13 cellular contexts compared by ENCODE assay signal in genomic region chr7:963236-964078, GRCh38. TPM values are rescaled to one million over a fixed set of nuclear protein-coding genes. Genes with fewer than 3 reads are reported as not detected.
DNase-seq lines count a peak whose midpoint lies in the region; ATAC-seq, FAIRE-seq and TF ChIP-seq lines count a peak whose summit lies in the region.
"Had no signal": no experiment of that assay in that cellular context is flagged by ENCODE, and none has a peak within 500 bp of the region (broad histone marks: within the 10 kb centered on the region; RNA-seq: fewer than 3 reads in every experiment).

No MANE protein-coding gene starts in this region.

- H4K20me1 ChIP-seq in H1 (replicated peaks in 1 of 2; ENCODE audit: control insufficient read depth in 1 of 2, insufficient read depth in 2 of 2, low read length in 2 of 2): peaks cover 4 to 12% of the 10 kb centered on the region in 2 experiments

- no peaks in the 10 kb centered on the region for H3K79me1 ChIP-seq in H1 (ENCODE audit: low read depth, low read length)

- no peak overlapping the region for H2AK5ac ChIP-seq in H1 (ENCODE audit: low read depth, low read length)

- no peak overlapping the region for H2AFZ ChIP-seq in H1 (ENCODE audit: low read length)
- H2AFZ ChIP-seq: GM23248 had no signal

- H3K4me3 ChIP-seq in H1 (ENCODE audit: extremely low read depth in 1 of 4, insufficient read depth in 2 of 4, low read depth in 3 of 4, low read length in 4 of 4): no peak overlapping the region
- H3K4me3 ChIP-seq: adrenal gland, GM23248 had no signal

- no peak for TF ChIP-seq EP300 in H1 (IDR thresholded peaks at IDR 0.05; ENCODE audit: borderline replicate concordance in 1 of 2, low read depth in 2 of 2, low read length in 2 of 2)

- H4K91ac ChIP-seq in H1 (replicated peaks; ENCODE audit: insufficient read length, low read length): no peak overlapping the region

- WGBS in H1 (ENCODE audit: extremely low coverage in 1 of 2, insufficient coverage in 1 of 2, insufficient read length in 1 of 2, insufficient replicate concordance in 2 of 2, low coverage in 1 of 2, low lambda C conversion rate in 2 of 2, missing lambda C conversion rate in 1 of 2), 2 experiments: 79% methylated on average over 28 of the region's 37 CpGs; no CpG with 5 or more reads in 1 of the 2 experiments

- H3K23ac ChIP-seq in H1 (ENCODE audit: insufficient read length): no peak overlapping the region

- no peak overlapping the region for H2BK5ac ChIP-seq in H1 (ENCODE audit: low read depth, low read length)

- no peak overlapping the region for H2BK15ac ChIP-seq in H1 (ENCODE audit: low read length)

- CTCF ChIA-PET in H1 (lab: Charles Lee; ENCODE audit: partially characterized antibody): interaction anchor here (0.7 to 1.2 kb wide), 3 partner anchors 11 to 54 kb away, joined by 3 to 6 read pairs (median 5); no protein-coding TSS in a partner anchor

- peak overlapping the region; percentile 11 for H4K8ac ChIP-seq in H1 (ENCODE audit: extremely low read depth, insufficient read depth, low read length)

- intact Hi-C loops in posterior vena cava (cut with DNase I): no loop called here

- H3K9me3 ChIP-seq in H1 (ENCODE audit: insufficient read depth in 2 of 2, low read depth in 1 of 2, low read length in 1 of 2): no peaks in the 10 kb centered on the region; a peak in 1 of 4 replicates
- H3K9me3 ChIP-seq: adrenal gland had no signal

- H3K4ac ChIP-seq in H1 (replicated peaks; ENCODE audit: insufficient read length, low read depth, low read length): no peak overlapping the region

- no peak; a peak in 1 of 4 replicates for TF ChIP-seq RAD21 in H1 (IDR thresholded peaks at IDR 0.05 in 1 of 2, conservative IDR thresholded peaks at IDR 0.05 in 1 of 2; ENCODE audit: low read depth in 2 of 2, low read length in 2 of 2)

- peaks cover 0 to 17% (median 11%) of the 10 kb centered on the region in 4 experiments; a peak in 6 of 8 replicates for H3K36me3 ChIP-seq in H1 (ENCODE audit: control insufficient read depth in 2 of 4, insufficient read depth in 4 of 4, low read length in 3 of 4)

- ATAC-seq in GM21717 (IDR thresholded peaks at IDR 0.05; ENCODE audit: unreplicated experiment): no peak

- POLR2A ChIA-PET in H1 (lab: Charles Lee; ENCODE audit: partially characterized antibody): interaction anchor here (0.6 to 1.5 kb wide), 3 partner anchors 9 to 488 kb away, joined by 5 to 6 read pairs (median 6); partner anchors contain the start of gene COX19

- no peak overlapping the region for H2BK120ac ChIP-seq in H1 (replicated peaks; ENCODE audit: low read depth, low read length)

- no peaks in the 10 kb centered on the region for H3K79me2 ChIP-seq in H1 (ENCODE audit: control insufficient read depth in 1 of 2, insufficient read depth in 2 of 2, low read length in 2 of 2)

- H2BK20ac ChIP-seq in H1 (ENCODE audit: low read length): no peak overlapping the region

- FAIRE-seq in H1 (lab: Jason Lieb, UNC): no peak

- no peaks in the 10 kb centered on the region for H3K23me2 ChIP-seq in H1 (ENCODE audit: low read depth, low read length)

- H3K56ac ChIP-seq in H1 (replicated peaks; ENCODE audit: insufficient read length, low read depth, low read length): no peak overlapping the region

- H4K5ac ChIP-seq in H1 (ENCODE audit: insufficient read length, low read depth, low read length): no peak overlapping the region

- TF ChIP-seq POLR2A in H1 (IDR thresholded peaks at IDR 0.05; ENCODE audit: control extremely low read depth in 1 of 2, low read depth in 2 of 2, low read length in 2 of 2): no peak

- H3K9ac ChIP-seq in H1 (replicated peaks in 1 of 4; ENCODE audit: extremely low read depth in 1 of 4, low read depth in 3 of 4, low read length in 3 of 4): no peak overlapping the region; a peak in 1 of 7 replicates
- H3K9ac ChIP-seq: GM23248 had no signal

- DNase-seq in NCI-H1417 (lab: John Stamatoyannopoulos, UW) (peak in 2 of 3 experiments; percentile 55 to 66), NCI-H1417 treated with DMSO at 0.1 percent for 48 hours (lab: John Stamatoyannopoulos, UW) (no peak), NCI-H2171 treated with DMSO at 0.1 percent for 48 hours (lab: John Stamatoyannopoulos, UW) (peak; percentile 55), H1 (ENCODE audit: low read depth in 1 of 2, low spot score in 2 of 2) (no peak), posterior vena cava (ENCODE audit: low spot score) (peak; percentile 78), ecto neural progenitor cell (ENCODE audit: low spot score) (no peak), GF-D8 (lab: John Stamatoyannopoulos, UW) (no peak)
- DNase-seq: NCI-H748 treated with DMSO at 0.1 percent for 48 hours, T-helper 9 cell had no signal

- H3K4me2 ChIP-seq in H1 (ENCODE audit: insufficient read depth in 1 of 2, low read depth in 2 of 2, low read length in 2 of 2): no peak overlapping the region

- H3K27me3 ChIP-seq in H1 (replicated peaks in 1 of 4; ENCODE audit: control insufficient read depth in 3 of 4, extremely low read depth in 1 of 4, insufficient read depth in 3 of 4, low read length in 3 of 4): no peaks in the 10 kb centered on the region
- H3K27me3 ChIP-seq: adrenal gland had no signal

- no peak overlapping the region for H2BK12ac ChIP-seq in H1 (ENCODE audit: low read depth, low read length)

- H3K27ac ChIP-seq in H1 (ENCODE audit: low read depth, low read length): no peak overlapping the region; the same call in 1 of the 2 replicates
- H3K27ac ChIP-seq: GM23248 had no signal

- no peak overlapping the region for H3K18ac ChIP-seq in H1 (ENCODE audit: extremely low read depth, low read length)

- peak in 1 of 3 experiments; percentile 10; a peak in 1 of 4 replicates for TF ChIP-seq CTCF in H1 (IDR thresholded peaks at IDR 0.05; ENCODE audit: control extremely low read depth in 1 of 3, insufficient read depth in 1 of 3, low read depth in 1 of 3, low read length in 3 of 3)

- peaks cover 0 to 9% (median under 1%) of the 10 kb centered on the region in 4 experiments; a peak in 3 of 7 replicates for H3K4me1 ChIP-seq in H1 (replicated peaks in 1 of 4; ENCODE audit: control insufficient read depth in 3 of 4, insufficient read depth in 4 of 4, low read length in 3 of 4)

- no peak overlapping the region for H3K14ac ChIP-seq in H1 (ENCODE audit: insufficient read length)

TF ChIP-seq in H1, 55 proteins besides CTCF, POLR2A, EP300 and RAD21 (continues in another document):
- TF ChIP-seq, protein P1, sequence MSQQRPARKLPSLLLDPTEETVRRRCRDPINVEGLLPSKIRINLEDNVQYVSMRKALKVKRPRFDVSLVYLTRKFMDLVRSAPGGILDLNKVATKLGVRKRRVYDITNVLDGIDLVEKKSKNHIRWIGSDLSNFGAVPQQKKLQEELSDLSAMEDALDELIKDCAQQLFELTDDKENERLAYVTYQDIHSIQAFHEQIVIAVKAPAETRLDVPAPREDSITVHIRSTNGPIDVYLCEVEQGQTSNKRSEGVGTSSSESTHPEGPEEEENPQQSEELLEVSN (IDR thresholded peaks at IDR 0.05): peak; percentile 65; the same call in 1 of the 2 replicates

RNA-seq across cellular contexts. Expression of gene ADAP1, which starts 9.0 kb away (rescaled TPM):
- total RNA-seq in H1 (2021; fragmentation: NEBNext Ultra II Directional; extraction: Animal tissue kit (Norgen Biotek cat#: 25700)): 5.4 and 5.8 TPM in 2 replicates
- polyA plus RNA-seq in H1 (2011; rRNA removed): 6.1 and 8.1 TPM in 2 replicates
- polyA plus RNA-seq in H1 (2011; cell fraction: cytosol; rRNA removed): 7.0 TPM
- 14.6 TPM for polyA plus RNA-seq in H1 (2011; cell fraction: nucleus; rRNA removed)
- polyA plus RNA-seq in H1 (2012, experiment 1 of 2): 6.7 to 9.5 TPM (median 9.3 TPM) in 4 replicates
- polyA plus RNA-seq in H1 (2012, experiment 2 of 2): 10.2 TPM
- polyA plus RNA-seq in H1 (2013, experiment 1 of 2): 5.6 TPM
- polyA plus RNA-seq in H1 (2013, experiment 2 of 2): 4.6 TPM
- polyA minus RNA-seq in H1 (2011; rRNA and poly(A)+ RNA removed): 4.6 and 6.6 TPM in 2 replicates
- polyA minus RNA-seq in H1 (2011; cell fraction: cytosol; rRNA and poly(A)+ RNA removed): 6.6 TPM
- 6.3 TPM for polyA minus RNA-seq in H1 (2011; cell fraction: nucleus; rRNA and poly(A)+ RNA removed)
- total RNA-seq in posterior vena cava: 10 to 100 TPM; 16.3 to 17.8 TPM

RNA-seq across cellular contexts. Expression of gene COX19, which starts 11.9 kb away (rescaled TPM):
- total RNA-seq in H1 (2021; fragmentation: NEBNext Ultra II Directional; extraction: Animal tissue kit (Norgen Biotek cat#: 25700)): 7.9 and 9.0 TPM in 2 replicates
- 3.9 and 5.8 TPM in 2 replicates for polyA plus RNA-seq in H1 (2011; rRNA removed)
- polyA plus RNA-seq in H1 (2011; cell fraction: cytosol; rRNA removed): 5.7 TPM
- 8.0 TPM for polyA plus RNA-seq in H1 (2011; cell fraction: nucleus; rRNA removed)
- 5.4 to 7.9 TPM (median 6.1 TPM) in 4 replicates for polyA plus RNA-seq in H1 (2012, experiment 1 of 2)
- 3.6 TPM for polyA plus RNA-seq in H1 (2012, experiment 2 of 2)
- polyA plus RNA-seq in H1 (2013, experiment 1 of 2): 7.3 TPM
- polyA plus RNA-seq in H1 (2013, experiment 2 of 2): 7.1 TPM
- polyA minus RNA-seq in H1 (2011; rRNA and poly(A)+ RNA removed): 4.2 and 7.6 TPM in 2 replicates
- 3.3 TPM for polyA minus RNA-seq in H1 (2011; cell fraction: cytosol; rRNA and poly(A)+ RNA removed)
- 13.6 TPM for polyA minus RNA-seq in H1 (2011; cell fraction: nucleus; rRNA and poly(A)+ RNA removed)
- total RNA-seq in posterior vena cava: 1 to 10 TPM; 5.9 to 8.4 TPM

RNA-seq across cellular contexts. Expression of gene CYP2W1, which starts 19.5 kb away (rescaled TPM):
- not detected in 2 replicates for total RNA-seq in H1 (2021; fragmentation: NEBNext Ultra II Directional; extraction: Animal tissue kit (Norgen Biotek cat#: 25700))
- polyA plus RNA-seq in H1 (2011; rRNA removed): 0.05 TPM in 1 of 2 replicates, not detected in the other
- 0.04 TPM for polyA plus RNA-seq in H1 (2011; cell fraction: cytosol; rRNA removed)
- 0.16 TPM for polyA plus RNA-seq in H1 (2011; cell fraction: nucleus; rRNA removed)
- polyA plus RNA-seq in H1 (2012, experiment 1 of 2): 0.08 to 0.14 TPM (median 0.13 TPM) in 3 of 4 replicates, not detected in the other
- not detected for polyA plus RNA-seq in H1 (2012, experiment 2 of 2)
- not detected for polyA plus RNA-seq in H1 (2013, experiment 1 of 2)
- 0.04 TPM for polyA plus RNA-seq in H1 (2013, experiment 2 of 2)
- not detected in 2 replicates for polyA minus RNA-seq in H1 (2011; rRNA and poly(A)+ RNA removed)
- polyA minus RNA-seq in H1 (2011; cell fraction: cytosol; rRNA and poly(A)+ RNA removed): not detected
- not detected for polyA minus RNA-seq in H1 (2011; cell fraction: nucleus; rRNA and poly(A)+ RNA removed)
- total RNA-seq in posterior vena cava: not detected
- total RNA-seq: A673, GM23248 had no signal
- polyA plus RNA-seq: GM23248 had no signal

Comparison
In these comparisons a context has a peak if more than half of its experiments do, and no peak if none do; other contexts are left out.
1. DNase-seq: peak in NCI-H1417 (2 of 3), NCI-H2171 treated with DMSO at 0.1 percent for 48 hours (single experiment) and posterior vena cava (single experiment); none in NCI-H1417 treated with DMSO at 0.1 percent for 48 hours (single experiment), H1 (0 of 2), ecto neural progenitor cell (single experiment) and GF-D8 (single experiment).